ENCODE assay signal across 3 cellular contexts in genomic region chr4:20185103-20185502, GRCh38.
"Had no signal": no experiment of that assay in that cellular context is flagged by ENCODE, and none has a peak within 500 bp of the region (broad histone marks: within the 10 kb centered on the region; RNA-seq: fewer than 3 reads in every experiment).

No MANE protein-coding gene starts in this region.

- ATAC-seq: GM12878 had no signal

- DNase-seq: GDM1, GF-D8 had no signal

- H3K4me3 ChIP-seq: GM12878 had no signal
